Comparison of ENCODE assay signal across 8 cellular contexts in genomic region chr20:21125072-21125848, GRCh38. TPM values are rescaled to one million over a fixed set of nuclear protein-coding genes. Genes with fewer than 3 reads are reported as not detected.
DNase-seq lines count a peak whose midpoint lies in the region; ATAC-seq and TF ChIP-seq lines count a peak whose summit lies in the region.

No MANE protein-coding gene starts in this region.

- TF ChIP-seq CTCF in kidney epithelial cell (IDR thresholded peaks at IDR 0.05; ENCODE audit: insufficient read depth, low read length, poor library complexity, severe bottlenecking): peak; percentile 24

- H3K4me1 Mint-ChIP-seq in CD4-positive, alpha-beta memory T cell: peaks cover 11 to 28% (median 20%) of the 10 kb centered on the region in 4 donors
- H3K4me1 Mint-ChIP-seq in stimulated activated effector memory CD8-positive, alpha-beta T cell treated with anti-CD3 and anti-CD28 coated beads, Interleukin-12 subunit alpha, Interleukin-12 subunit beta, amount 100 ng/mL, for 72 hours: peaks cover 37% of the 10 kb centered on the region

- peaks cover 1 to 2% of the 10 kb centered on the region in 2 donors for H3K27me3 Mint-ChIP-seq in CD4-positive, alpha-beta memory T cell

- POLR2A ChIA-PET in CD4-positive, alpha-beta memory T cell (lab: Charles Lee; ENCODE audit: partially characterized antibody): interaction anchor here (1.1 to 2.4 kb wide), 4 partner anchors 24 to 265 kb away, joined by 3 to 29 read pairs (median 9); partner anchors contain the start of gene XRN2

- H3K4me1 ChIP-seq in CD4-positive, alpha-beta memory T cell (ENCODE audit: insufficient read depth, low read length): peaks cover 21% of the 10 kb centered on the region

- DNase-seq in CD4-positive, alpha-beta memory T cell: no peak
- DNase-seq in NCI-H526 treated with DMSO at 0.1 percent for 48 hours (lab: John Stamatoyannopoulos, UW): peak; percentile 89
- peak; percentile 64 to 82 for DNase-seq in T47D (ENCODE audit: low read depth in 1 of 2, low spot score in 1 of 2)
- DNase-seq in kidney epithelial cell (ENCODE audit: low read depth): no peak
- DNase-seq in stimulated activated effector memory CD8-positive, alpha-beta T cell treated with anti-CD3 and anti-CD28 coated beads, Interleukin-12 subunit alpha, Interleukin-12 subunit beta, amount 100 ng/mL, for 72 hours (ENCODE audit: low spot score in 2 of 2): peak in 1 of 2 donors; percentile 23
- no peak for DNase-seq in GDM1 (lab: John Stamatoyannopoulos, UW)

- H3K27me3 ChIP-seq in CD4-positive, alpha-beta memory T cell (ENCODE audit: insufficient read depth, low read length): no peaks in the 10 kb centered on the region
- no peaks in the 10 kb centered on the region for H3K27me3 ChIP-seq in kidney epithelial cell (ENCODE audit: control insufficient read depth, insufficient read depth, low read length)

- intact Hi-C loops in CD4-positive, alpha-beta memory T cell (cut with micrococcal nuclease): loop anchor here (1.0 to 5.0 kb wide), 5 partner anchors 23 to 1073 kb away; partner anchors contain the start of genes CFAP61, CRNKL1, RALGAPA2 and XRN2

- CTCF ChIA-PET in CD4-positive, alpha-beta memory T cell (lab: Charles Lee; ENCODE audit: partially characterized antibody): interaction anchor here (0.6 to 2.4 kb wide), 7 partner anchors 10 to 413 kb away, joined by 3 to 15 read pairs (median 3); partner anchors contain the start of gene RALGAPA2

- peaks cover 0 to 4% (median 0%) of the 10 kb centered on the region in 8 donors for H3K9me3 Mint-ChIP-seq in CD4-positive, alpha-beta memory T cell
- no peaks in the 10 kb centered on the region for H3K9me3 Mint-ChIP-seq in stimulated activated effector memory CD8-positive, alpha-beta T cell treated with anti-CD3 and anti-CD28 coated beads, Interleukin-12 subunit alpha, Interleukin-12 subunit beta, amount 100 ng/mL, for 72 hours

- in situ Hi-C loops in T47D (cut with HindIII; ENCODE audit: low pct_unique_long_range_greater_than_20kb, low sequenced_read_pairs): no loop called here

- H3K36me3 Mint-ChIP-seq in CD4-positive, alpha-beta memory T cell: peaks cover 5 to 9% of the 10 kb centered on the region in 2 donors
- H3K36me3 Mint-ChIP-seq in stimulated activated effector memory CD8-positive, alpha-beta T cell treated with anti-CD3 and anti-CD28 coated beads, Interleukin-12 subunit alpha, Interleukin-12 subunit beta, amount 100 ng/mL, for 72 hours: peaks cover 6% of the 10 kb centered on the region

- peak overlapping the region; percentile 32 to 83 (median 67) for H3K27ac Mint-ChIP-seq in CD4-positive, alpha-beta memory T cell
- H3K27ac Mint-ChIP-seq in stimulated activated effector memory CD8-positive, alpha-beta T cell treated with anti-CD3 and anti-CD28 coated beads, Interleukin-12 subunit alpha, Interleukin-12 subunit beta, amount 100 ng/mL, for 72 hours: peak overlapping the region; percentile 93

- H3K9me3 ChIP-seq in CD4-positive, alpha-beta memory T cell (ENCODE audit: control insufficient read depth in 1 of 2, low read length in 2 of 2): no peaks in the 10 kb centered on the region

- H3K36me3 ChIP-seq in CD4-positive, alpha-beta memory T cell (ENCODE audit: insufficient read depth, low read length): no peaks in the 10 kb centered on the region
- no peaks in the 10 kb centered on the region for H3K36me3 ChIP-seq in kidney epithelial cell (ENCODE audit: control insufficient read depth, insufficient read depth, low read length)

- ATAC-seq in GM19351 (IDR thresholded peaks at IDR 0.05; ENCODE audit: unreplicated experiment): peak; percentile 28
- ATAC-seq in HG03354 (IDR thresholded peaks at IDR 0.05; ENCODE audit: poor library complexity, severe bottlenecking, unreplicated experiment): peak; percentile 35
- ATAC-seq in stimulated activated effector memory CD8-positive, alpha-beta T cell treated with anti-CD3 and anti-CD28 coated beads, Interleukin-12 subunit alpha, Interleukin-12 subunit beta, amount 100 ng/mL, for 72 hours: peak; percentile 9

- peak overlapping the region; percentile 8 to 78 for H3K4me3 ChIP-seq in CD4-positive, alpha-beta memory T cell (ENCODE audit: low read length in 2 of 2)
- peak overlapping the region; percentile 40 for H3K4me3 ChIP-seq in kidney epithelial cell (ENCODE audit: low read depth, low read length)

- peak overlapping the region; percentile 84 to 97 (median 92) for H3K4me3 Mint-ChIP-seq in CD4-positive, alpha-beta memory T cell
- H3K4me3 Mint-ChIP-seq in stimulated activated effector memory CD8-positive, alpha-beta T cell treated with anti-CD3 and anti-CD28 coated beads, Interleukin-12 subunit alpha, Interleukin-12 subunit beta, amount 100 ng/mL, for 72 hours: peak overlapping the region; percentile 89

- peak overlapping the region; percentile 37 for H3K27ac ChIP-seq in CD4-positive, alpha-beta memory T cell (ENCODE audit: low read depth, low read length)

RNA-seq across cellular contexts. Expression of gene KIZ, which starts 0.6 kb away (rescaled TPM):
- 10 to 100 TPM; 33.7 to 46.3 TPM for total RNA-seq in CD4-positive, alpha-beta memory T cell
- polyA plus RNA-seq in CD4-positive, alpha-beta memory T cell: 10 to 100 TPM; 15.9 to 17.0 TPM
- total RNA-seq in kidney epithelial cell: 4.7 and 11.4 TPM in 2 replicates

RNA-seq across cellular contexts. Expression of gene LINC00237, which starts 19.1 kb away (rescaled TPM):
- not detected for total RNA-seq in CD4-positive, alpha-beta memory T cell
- not detected for polyA plus RNA-seq in CD4-positive, alpha-beta memory T cell
- total RNA-seq in kidney epithelial cell: not detected in 2 replicates

Comparison
In these comparisons a context has a peak if more than half of its experiments do, and no peak if none do; other contexts are left out.
1. DNase-seq: peak in NCI-H526 treated with DMSO at 0.1 percent for 48 hours (single experiment) and T47D (2 of 2); none in CD4-positive, alpha-beta memory T cell (0 of 5), kidney epithelial cell (single experiment) and GDM1 (single experiment).
2. Peak in every context shown above with its lines, with median percentiles within 50 percentile points of each other: ATAC-seq.